Comparison of ENCODE assay signal across 10 cellular contexts in the genomic region with DNA sequence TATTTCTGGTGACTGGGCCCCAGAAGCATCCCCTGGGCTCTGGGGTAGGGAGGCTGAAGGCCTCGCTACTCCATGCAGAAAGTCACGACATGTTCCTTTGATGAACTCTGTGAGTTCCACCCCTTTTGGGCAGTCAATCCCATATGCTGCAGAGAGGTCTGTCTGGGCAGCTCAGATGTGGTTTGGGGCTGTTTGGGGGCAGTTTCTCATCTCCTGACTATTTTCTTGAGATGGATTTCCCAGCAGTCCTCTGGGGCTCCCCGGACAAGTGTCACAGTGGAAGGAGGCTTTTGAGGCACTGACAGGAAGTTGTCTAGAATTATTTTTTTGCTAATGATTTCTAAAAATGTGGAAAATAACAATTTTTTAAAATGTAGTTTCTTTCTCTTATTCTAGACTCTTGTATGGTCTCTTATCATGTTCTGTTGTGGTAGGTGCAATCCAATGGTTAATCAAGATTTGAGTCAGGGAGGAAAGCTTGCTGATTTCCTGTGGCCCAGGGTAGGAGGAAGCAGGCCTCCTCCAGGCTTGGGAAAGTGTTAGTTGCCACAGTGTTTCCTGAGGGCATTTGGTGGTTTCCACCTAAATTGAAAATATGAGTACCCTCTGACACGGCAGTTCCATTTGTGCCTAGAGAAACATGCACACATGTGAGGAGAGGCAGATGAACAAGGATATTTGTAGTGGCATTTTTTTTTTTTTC. TPM values are rescaled to one million over a fixed set of nuclear protein-coding genes. Genes with fewer than 3 reads are reported as not detected.
DNase-seq lines count a peak whose midpoint lies in the region; ATAC-seq and TF ChIP-seq lines count a peak whose summit lies in the region.
"Had no signal": no experiment of that assay in that cellular context is flagged by ENCODE, and none has a peak within 500 bp of the region (broad histone marks: within the 10 kb centered on the region; RNA-seq: fewer than 3 reads in every experiment).

No MANE protein-coding gene starts in this region.

- H3K36me3 Mint-ChIP-seq in activated naive CD4-positive, alpha-beta T cell treated with anti-CD3 and anti-CD28 coated beads, Interleukin-2, amount 50 U/mL, for 72 hours: peaks cover 0 to 12% of the 10 kb centered on the region in 2 donors

- no peak for TF ChIP-seq CTCF in lower leg skin (IDR thresholded peaks at IDR 0.05)

- H3K9me3 Mint-ChIP-seq in activated naive CD4-positive, alpha-beta T cell treated with anti-CD3 and anti-CD28 coated beads, Interleukin-2, amount 50 U/mL, for 72 hours: peaks cover 0 to 5% of the 10 kb centered on the region in 2 donors

- intact Hi-C loops in lower leg skin (cut with DNase I; ENCODE audit: low total_unique reads): no loop called here

- no peak overlapping the region for H3K4me3 ChIP-seq in lower leg skin (ENCODE audit: low read depth, poor library complexity, severe bottlenecking)
- H3K4me3 ChIP-seq: sigmoid colon, thoracic aorta had no signal

- peak overlapping the region; percentile 77 to 78 for H3K27ac Mint-ChIP-seq in activated naive CD4-positive, alpha-beta T cell treated with anti-CD3 and anti-CD28 coated beads, Interleukin-2, amount 50 U/mL, for 72 hours

- TF ChIP-seq POLR2A in lower leg skin (IDR thresholded peaks at IDR 0.05): no peak

- peak; percentile 65 for DNase-seq in EL
- DNase-seq in MV-4-11 (lab: John Stamatoyannopoulos, UW): peak; percentile 86
- DNase-seq in activated naive CD4-positive, alpha-beta T cell treated with anti-CD3 and anti-CD28 coated beads, Interleukin-2, amount 50 U/mL, for 72 hours (ENCODE audit: low spot score in 2 of 2): peak; percentile 43 to 74
- DNase-seq in pons (ENCODE audit: low spot score): peak; percentile 15
- DNase-seq in left lobe of liver (ENCODE audit: low spot score): no peak
- DNase-seq in lower leg skin (ENCODE audit: low spot score in 2 of 2): no peak
- DNase-seq in HuH-7.5 (ENCODE audit: low spot score): no peak
- DNase-seq in inferior parietal cortex (ENCODE audit: extremely low spot score): no peak
- DNase-seq: sigmoid colon had no signal

- 78 to 80% methylated on average over 4 of the region's 4 CpGs for WGBS in lower leg skin, 2 donors

- ATAC-seq in activated naive CD4-positive, alpha-beta T cell treated with anti-CD3 and anti-CD28 coated beads, Interleukin-2, amount 50 U/mL, for 72 hours: peak; percentile 76 to 81
- ATAC-seq in left lobe of liver: no peak

RNA-seq across cellular contexts. Expression of a gene that starts 19.9 kb away (rescaled TPM):
- 10 to 100 TPM; 40.8 to 56.3 TPM for total RNA-seq in activated naive CD4-positive, alpha-beta T cell treated with anti-CD3 and anti-CD28 coated beads, Interleukin-2, amount 50 U/mL, for 72 hours
- total RNA-seq in left lobe of liver: 12.9 TPM
- total RNA-seq in lower leg skin: 10 to 100 TPM; 18.6 to 25.1 (median 22.4) TPM

Comparison
In these comparisons a context has a peak if more than half of its experiments do, and no peak if none do; other contexts are left out.
1. DNase-seq: peak in EL (single experiment), MV-4-11 (single experiment), activated naive CD4-positive, alpha-beta T cell treated with anti-CD3 and anti-CD28 coated beads, Interleukin-2, amount 50 U/mL, for 72 hours (2 of 2) and pons (single experiment); none in left lobe of liver (single experiment), lower leg skin (0 of 2), HuH-7.5 (single experiment) and inferior parietal cortex (single experiment).